In genomic region chr12:126582231-126582630, GRCh38 we compare ENCODE assay signal across 19 cellular contexts.
DNase-seq lines count a peak whose midpoint lies in the region; ATAC-seq and TF ChIP-seq lines count a peak whose summit lies in the region.
"Had no signal": no experiment of that assay in that cellular context is flagged by ENCODE, and none has a peak within 500 bp of the region (broad histone marks: within the 10 kb centered on the region; RNA-seq: fewer than 3 reads in every experiment).

No MANE protein-coding gene starts in this region.

- H3K4me1 ChIP-seq in right atrium auricular region (no peaks in the 10 kb centered on the region), RWPE2 (ENCODE audit: insufficient read depth, poor library complexity, severe bottlenecking) (peaks cover 5% of the 10 kb centered on the region)
- H3K4me1 ChIP-seq: gastroesophageal sphincter, upper lobe of left lung had no signal

- no peak overlapping the region for H3K27ac ChIP-seq in right atrium auricular region
- no peak overlapping the region for H3K27ac ChIP-seq in RWPE2 (ENCODE audit: poor library complexity, severe bottlenecking)
- H3K27ac ChIP-seq: gastroesophageal sphincter, upper lobe of left lung had no signal

- DNase-seq in left ventricle myocardium superior (no peak), right atrium auricular region (ENCODE audit: low spot score) (no peak), RWPE2 (ENCODE audit: low spot score) (no peak), islet precursor cell (peak; percentile 91), SK-N-DZ (ENCODE audit: low spot score) (no peak), NCI-H1105 (lab: John Stamatoyannopoulos, UW) (no peak), NCI-H1048 (lab: John Stamatoyannopoulos, UW) (no peak)
- DNase-seq: activated CD4-positive, alpha-beta T cell treated with anti-CD3 and anti-CD28 coated beads, Interleukin-2, amount 10 ng/mL, durations not matched to agents 7 days and 5 days; DND-41; HCEC 1CT; NCI-H1436 treated with DMSO at 0.1 percent for 48 hours; NCI-H446 treated with DMSO at 0.1 percent for 48 hours; OCI-M1; retina; stimulated activated naive CD8-positive, alpha-beta T cell treated with anti-CD3 and anti-CD28 coated beads, Interleukin-15, amount 100 ng/mL, for 72 hours; upper lobe of left lung had no signal

- ATAC-seq in left ventricle myocardium superior = peak; percentile 47
- peak; percentile 99 for ATAC-seq in RWPE2 (ENCODE audit: low read depth)
- ATAC-seq in GM19324 (IDR thresholded peaks at IDR 0.05; ENCODE audit: low FRiP score, unreplicated experiment) = no peak
- ATAC-seq: gastroesophageal sphincter; natural killer cell treated with Interleukin-12 subunit alpha and Interleukin-12 subunit beta and Interleukin-15 and Interleukin-18, amount 100 ng/mL, for 72 hours; stimulated activated naive CD8-positive, alpha-beta T cell treated with anti-CD3 and anti-CD28 coated beads, Interleukin-15, amount 100 ng/mL, for 72 hours had no signal

- no peak for TF ChIP-seq CTCF in right atrium auricular region (IDR thresholded peaks at IDR 0.05)
- no peak for TF ChIP-seq CTCF in RWPE2 (IDR thresholded peaks at IDR 0.05; ENCODE audit: poor library complexity, severe bottlenecking)

- H3K27me3 ChIP-seq in right atrium auricular region (no peaks in the 10 kb centered on the region), RWPE2 (ENCODE audit: insufficient read depth, poor library complexity, severe bottlenecking) (no peaks in the 10 kb centered on the region)
- H3K27me3 ChIP-seq: gastroesophageal sphincter, upper lobe of left lung had no signal

- no peaks in the 10 kb centered on the region for H3K9me3 ChIP-seq in right atrium auricular region
- H3K9me3 ChIP-seq in RWPE2 (ENCODE audit: severe bottlenecking) = no peaks in the 10 kb centered on the region
- H3K9me3 ChIP-seq: gastroesophageal sphincter, upper lobe of left lung had no signal

- H3K4me3 ChIP-seq in right atrium auricular region = no peak overlapping the region
- H3K4me3 ChIP-seq in RWPE2 (ENCODE audit: severe bottlenecking) = no peak overlapping the region
- H3K4me3 ChIP-seq: gastroesophageal sphincter, upper lobe of left lung had no signal

- intact Hi-C loops in left ventricle myocardium superior (cut with micrococcal nuclease) = no loop called here

- H3K36me3 ChIP-seq in right atrium auricular region = no peaks in the 10 kb centered on the region
- no peaks in the 10 kb centered on the region for H3K36me3 ChIP-seq in RWPE2 (ENCODE audit: low read depth)
- H3K36me3 ChIP-seq: gastroesophageal sphincter, upper lobe of left lung had no signal
